ENCODE assay signal across 1 cellular context in the genomic region with DNA sequence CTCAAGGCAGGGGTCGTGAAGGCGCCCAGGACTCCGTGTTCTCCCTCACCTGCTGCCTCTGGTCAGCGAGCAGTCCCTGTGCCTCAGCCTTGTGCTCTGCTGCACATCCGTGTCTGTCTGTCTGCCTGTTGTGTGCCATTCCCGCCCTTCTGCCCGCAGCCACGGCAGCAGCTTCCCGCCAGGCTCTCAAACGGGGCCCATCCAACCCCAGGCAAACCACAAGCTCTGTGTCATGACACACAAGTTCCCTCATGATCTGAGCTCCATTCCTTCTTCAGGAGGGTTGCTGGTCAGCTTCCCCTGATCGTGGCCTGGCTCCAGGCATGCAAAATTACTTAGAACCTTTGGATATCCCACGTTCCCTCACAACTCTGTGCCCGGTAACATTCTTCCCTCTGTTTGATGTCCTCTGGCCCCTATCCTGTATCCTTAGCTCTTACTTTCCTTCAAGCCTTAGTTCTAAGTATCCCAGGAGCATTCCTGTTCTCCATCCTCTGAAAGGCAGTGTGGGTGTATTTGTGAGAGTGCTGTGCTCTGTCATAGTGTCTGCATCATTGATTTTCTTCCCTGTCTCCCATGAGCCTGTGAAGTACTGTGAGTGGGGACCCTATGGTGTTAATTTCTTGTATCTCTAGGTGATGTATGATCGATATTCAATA.
TF ChIP-seq lines count a peak whose summit lies in the region.

No MANE protein-coding gene starts in this region.

TF ChIP-seq in GM12878, 131 proteins besides CTCF, POLR2A, EP300 and RAD21 (continued from another document and continues in another):
- no peak for TF ChIP-seq ZBTB4 (CRISPR knock-in tag; IDR thresholded peaks at IDR 0.05)
- TF ChIP-seq BHLHE40 (IDR thresholded peaks at IDR 0.05; ENCODE audit: borderline replicate concordance in 1 of 2, low read depth in 2 of 2, low read length in 1 of 2): no peak
- TF ChIP-seq USF1 (IDR thresholded peaks at IDR 0.05; ENCODE audit: borderline replicate concordance, extremely low read length, insufficient read depth, low read depth, low read length): no peak
- no peak for TF ChIP-seq SUPT20H (IDR thresholded peaks at IDR 0.05; ENCODE audit: borderline replicate concordance, control insufficient read depth, low read depth, low read length)
- TF ChIP-seq, protein P1, sequence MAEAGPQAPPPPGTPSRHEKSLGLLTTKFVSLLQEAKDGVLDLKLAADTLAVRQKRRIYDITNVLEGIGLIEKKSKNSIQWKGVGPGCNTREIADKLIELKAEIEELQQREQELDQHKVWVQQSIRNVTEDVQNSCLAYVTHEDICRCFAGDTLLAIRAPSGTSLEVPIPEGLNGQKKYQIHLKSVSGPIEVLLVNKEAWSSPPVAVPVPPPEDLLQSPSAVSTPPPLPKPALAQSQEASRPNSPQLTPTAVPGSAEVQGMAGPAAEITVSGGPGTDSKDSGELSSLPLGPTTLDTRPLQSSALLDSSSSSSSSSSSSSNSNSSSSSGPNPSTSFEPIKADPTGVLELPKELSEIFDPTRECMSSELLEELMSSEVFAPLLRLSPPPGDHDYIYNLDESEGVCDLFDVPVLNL (IDR thresholded peaks at IDR 0.05; ENCODE audit: low read depth, low read length): peak; percentile 53; the same call in 1 of the 2 replicates
- no peak for TF ChIP-seq SREBF1 (IDR thresholded peaks at IDR 0.05; ENCODE audit: low read length)
- TF ChIP-seq SUZ12 (IDR thresholded peaks at IDR 0.05; ENCODE audit: unreplicated experiment): no peak
- no peak for TF ChIP-seq HDAC6 (IDR thresholded peaks at IDR 0.05; ENCODE audit: unreplicated experiment)
- TF ChIP-seq, protein P2, sequence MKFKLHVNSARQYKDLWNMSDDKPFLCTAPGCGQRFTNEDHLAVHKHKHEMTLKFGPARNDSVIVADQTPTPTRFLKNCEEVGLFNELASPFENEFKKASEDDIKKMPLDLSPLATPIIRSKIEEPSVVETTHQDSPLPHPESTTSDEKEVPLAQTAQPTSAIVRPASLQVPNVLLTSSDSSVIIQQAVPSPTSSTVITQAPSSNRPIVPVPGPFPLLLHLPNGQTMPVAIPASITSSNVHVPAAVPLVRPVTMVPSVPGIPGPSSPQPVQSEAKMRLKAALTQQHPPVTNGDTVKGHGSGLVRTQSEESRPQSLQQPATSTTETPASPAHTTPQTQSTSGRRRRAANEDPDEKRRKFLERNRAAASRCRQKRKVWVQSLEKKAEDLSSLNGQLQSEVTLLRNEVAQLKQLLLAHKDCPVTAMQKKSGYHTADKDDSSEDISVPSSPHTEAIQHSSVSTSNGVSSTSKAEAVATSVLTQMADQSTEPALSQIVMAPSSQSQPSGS (IDR thresholded peaks at IDR 0.05; ENCODE audit: low read length): peak; percentile 8; the same call in 1 of the 2 replicates
- peak; percentile 8 for TF ChIP-seq BCL3 (IDR thresholded peaks at IDR 0.05; ENCODE audit: borderline replicate concordance, insufficient read depth, low read depth, low read length, poor library complexity, severe bottlenecking)
- peak; percentile 59 for TF ChIP-seq IKZF1 (conservative IDR thresholded peaks at IDR 0.05)
- TF ChIP-seq, protein P3, sequence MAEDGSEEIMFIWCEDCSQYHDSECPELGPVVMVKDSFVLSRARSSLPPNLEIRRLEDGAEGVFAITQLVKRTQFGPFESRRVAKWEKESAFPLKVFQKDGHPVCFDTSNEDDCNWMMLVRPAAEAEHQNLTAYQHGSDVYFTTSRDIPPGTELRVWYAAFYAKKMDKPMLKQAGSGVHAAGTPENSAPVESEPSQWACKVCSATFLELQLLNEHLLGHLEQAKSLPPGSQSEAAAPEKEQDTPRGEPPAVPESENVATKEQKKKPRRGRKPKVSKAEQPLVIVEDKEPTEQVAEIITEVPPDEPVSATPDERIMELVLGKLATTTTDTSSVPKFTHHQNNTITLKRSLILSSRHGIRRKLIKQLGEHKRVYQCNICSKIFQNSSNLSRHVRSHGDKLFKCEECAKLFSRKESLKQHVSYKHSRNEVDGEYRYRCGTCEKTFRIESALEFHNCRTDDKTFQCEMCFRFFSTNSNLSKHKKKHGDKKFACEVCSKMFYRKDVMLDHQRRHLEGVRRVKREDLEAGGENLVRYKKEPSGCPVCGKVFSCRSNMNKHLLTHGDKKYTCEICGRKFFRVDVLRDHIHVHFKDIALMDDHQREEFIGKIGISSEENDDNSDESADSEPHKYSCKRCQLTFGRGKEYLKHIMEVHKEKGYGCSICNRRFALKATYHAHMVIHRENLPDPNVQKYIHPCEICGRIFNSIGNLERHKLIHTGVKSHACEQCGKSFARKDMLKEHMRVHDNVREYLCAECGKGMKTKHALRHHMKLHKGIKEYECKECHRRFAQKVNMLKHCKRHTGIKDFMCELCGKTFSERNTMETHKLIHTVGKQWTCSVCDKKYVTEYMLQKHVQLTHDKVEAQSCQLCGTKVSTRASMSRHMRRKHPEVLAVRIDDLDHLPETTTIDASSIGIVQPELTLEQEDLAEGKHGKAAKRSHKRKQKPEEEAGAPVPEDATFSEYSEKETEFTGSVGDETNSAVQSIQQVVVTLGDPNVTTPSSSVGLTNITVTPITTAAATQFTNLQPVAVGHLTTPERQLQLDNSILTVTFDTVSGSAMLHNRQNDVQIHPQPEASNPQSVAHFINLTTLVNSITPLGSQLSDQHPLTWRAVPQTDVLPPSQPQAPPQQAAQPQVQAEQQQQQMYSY (CRISPR knock-in tag; IDR thresholded peaks at IDR 0.05): no peak
- no peak for TF ChIP-seq PBX3 (IDR thresholded peaks at IDR 0.05; ENCODE audit: insufficient replicate concordance, low read depth, low read length)
- peak; percentile 67; the same call in 1 of the 2 replicates for TF ChIP-seq POLR2AphosphoS2 (IDR thresholded peaks at IDR 0.05; ENCODE audit: low read depth, low read length)
- no peak for TF ChIP-seq MEF2A (IDR thresholded peaks at IDR 0.05; ENCODE audit: insufficient read depth, low read depth, low read length)
- no peak for TF ChIP-seq CHD4 (IDR thresholded peaks at IDR 0.05)
- TF ChIP-seq SP1 (IDR thresholded peaks at IDR 0.05; ENCODE audit: low read depth, low read length): no peak
- TF ChIP-seq E2F8 (IDR thresholded peaks at IDR 0.05; ENCODE audit: low read depth, partially characterized antibody): no peak
- no peak for TF ChIP-seq JUNB (IDR thresholded peaks at IDR 0.05)
- 0 out of 2 replicates have a peak, but pooled peaks have one; percentile 26 for TF ChIP-seq NKRF (conservative IDR thresholded peaks at IDR 0.05)
- TF ChIP-seq NBN (IDR thresholded peaks at IDR 0.05): 0 out of 2 replicates have a peak, but pooled peaks have one; percentile 27
- no peak for TF ChIP-seq RAD51 (IDR thresholded peaks at IDR 0.05)
- TF ChIP-seq DPF2 (IDR thresholded peaks at IDR 0.05): 0 out of 2 replicates have a peak, but pooled peaks have one; percentile 17
- TF ChIP-seq, protein P4, sequence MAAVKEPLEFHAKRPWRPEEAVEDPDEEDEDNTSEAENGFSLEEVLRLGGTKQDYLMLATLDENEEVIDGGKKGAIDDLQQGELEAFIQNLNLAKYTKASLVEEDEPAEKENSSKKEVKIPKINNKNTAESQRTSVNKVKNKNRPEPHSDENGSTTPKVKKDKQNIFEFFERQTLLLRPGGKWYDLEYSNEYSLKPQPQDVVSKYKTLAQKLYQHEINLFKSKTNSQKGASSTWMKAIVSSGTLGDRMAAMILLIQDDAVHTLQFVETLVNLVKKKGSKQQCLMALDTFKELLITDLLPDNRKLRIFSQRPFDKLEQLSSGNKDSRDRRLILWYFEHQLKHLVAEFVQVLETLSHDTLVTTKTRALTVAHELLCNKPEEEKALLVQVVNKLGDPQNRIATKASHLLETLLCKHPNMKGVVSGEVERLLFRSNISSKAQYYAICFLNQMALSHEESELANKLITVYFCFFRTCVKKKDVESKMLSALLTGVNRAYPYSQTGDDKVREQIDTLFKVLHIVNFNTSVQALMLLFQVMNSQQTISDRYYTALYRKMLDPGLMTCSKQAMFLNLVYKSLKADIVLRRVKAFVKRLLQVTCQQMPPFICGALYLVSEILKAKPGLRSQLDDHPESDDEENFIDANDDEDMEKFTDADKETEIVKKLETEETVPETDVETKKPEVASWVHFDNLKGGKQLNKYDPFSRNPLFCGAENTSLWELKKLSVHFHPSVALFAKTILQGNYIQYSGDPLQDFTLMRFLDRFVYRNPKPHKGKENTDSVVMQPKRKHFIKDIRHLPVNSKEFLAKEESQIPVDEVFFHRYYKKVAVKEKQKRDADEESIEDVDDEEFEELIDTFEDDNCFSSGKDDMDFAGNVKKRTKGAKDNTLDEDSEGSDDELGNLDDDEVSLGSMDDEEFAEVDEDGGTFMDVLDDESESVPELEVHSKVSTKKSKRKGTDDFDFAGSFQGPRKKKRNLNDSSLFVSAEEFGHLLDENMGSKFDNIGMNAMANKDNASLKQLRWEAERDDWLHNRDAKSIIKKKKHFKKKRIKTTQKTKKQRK (IDR thresholded peaks at IDR 0.05; ENCODE audit: low read depth, low read length): no peak
- no peak for TF ChIP-seq SIX5 (IDR thresholded peaks at IDR 0.05; ENCODE audit: low read depth, low read length, severe bottlenecking)
- TF ChIP-seq MTA2 (IDR thresholded peaks at IDR 0.05; ENCODE audit: low read depth): no peak
- no peak for TF ChIP-seq CEBPB (IDR thresholded peaks at IDR 0.05; ENCODE audit: borderline replicate concordance in 1 of 2, low read depth in 2 of 2, low read length in 2 of 2)
- no peak for TF ChIP-seq ATF7 (IDR thresholded peaks at IDR 0.05; ENCODE audit: low read depth)
- no peak for TF ChIP-seq NR2F1 (conservative IDR thresholded peaks at IDR 0.05)
- peak; percentile 73 for TF ChIP-seq LARP7 (IDR thresholded peaks at IDR 0.05)
